15 cellular contexts compared by ENCODE assay signal in the genomic region with DNA sequence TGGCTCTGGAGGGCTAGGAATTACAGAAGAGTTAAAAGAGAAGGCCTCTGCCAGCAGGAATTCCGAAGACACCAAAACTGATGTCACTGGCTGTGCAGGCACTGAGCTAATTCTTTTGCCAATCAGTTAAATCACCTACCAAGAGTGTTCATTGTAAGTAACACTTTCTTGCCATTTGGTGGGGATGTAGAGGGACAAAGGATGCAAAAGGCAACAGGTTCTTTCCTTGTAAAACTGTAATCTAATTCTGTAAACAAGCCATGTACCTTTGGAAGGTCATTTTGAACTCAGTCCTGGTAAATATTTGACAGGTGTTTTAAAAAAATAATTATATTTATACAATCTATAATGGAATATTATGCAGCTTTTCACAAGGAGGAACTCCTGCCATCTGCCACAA.
DNase-seq lines count a peak whose midpoint lies in the region; ATAC-seq and TF ChIP-seq lines count a peak whose summit lies in the region.
"Had no signal": no experiment of that assay in that cellular context is flagged by ENCODE, and none has a peak within 500 bp of the region (broad histone marks: within the 10 kb centered on the region; RNA-seq: fewer than 3 reads in every experiment).

No MANE protein-coding gene starts in this region.

- H4K8ac ChIP-seq in H9 (replicated peaks; ENCODE audit: insufficient read length, low read depth, low read length) = no peak overlapping the region

- H3K27me3 ChIP-seq in Caco-2 (replicated peaks; ENCODE audit: control insufficient read depth, insufficient read depth, low read length) (no peaks in the 10 kb centered on the region), H9 (ENCODE audit: insufficient read depth, low read length) (no peaks in the 10 kb centered on the region), stomach (no peaks in the 10 kb centered on the region), testis (no peaks in the 10 kb centered on the region)
- H3K27me3 ChIP-seq: BE2C had no signal

- H4K91ac ChIP-seq in H9 (ENCODE audit: insufficient read length, low read depth, low read length) = no peak overlapping the region

- no peak for TF ChIP-seq POLR2A in stomach (IDR thresholded peaks at IDR 0.05)
- no peak for TF ChIP-seq POLR2A in testis (IDR thresholded peaks at IDR 0.05)

- no peak overlapping the region for H3K4ac ChIP-seq in H9 (ENCODE audit: low read depth, low read length)

- H3K36me3 ChIP-seq in Caco-2 (ENCODE audit: control insufficient read depth, insufficient read depth, low read length) (no peaks in the 10 kb centered on the region), OCI-LY7 (ENCODE audit: insufficient read depth, low read length) (no peaks in the 10 kb centered on the region; the same call in 1 of the 2 replicates), stomach (no peaks in the 10 kb centered on the region), testis (ENCODE audit: low read depth, missing control alignments) (no peaks in the 10 kb centered on the region)
- H3K36me3 ChIP-seq: BE2C had no signal

- H4K5ac ChIP-seq in H9 (ENCODE audit: insufficient read length, low read depth, low read length) = no peak overlapping the region

- H3K4me3 Mint-ChIP-seq in Caco-2 (ENCODE audit: unreplicated experiment) (no peak overlapping the region), H9 (no peak overlapping the region), osteocyte (ENCODE audit: unreplicated experiment) (peak overlapping the region; percentile 19)
- H3K4me3 Mint-ChIP-seq: CD4-positive, alpha-beta memory T cell had no signal

- H3K9me3 Mint-ChIP-seq in Caco-2 (ENCODE audit: unreplicated experiment) (no peaks in the 10 kb centered on the region), H9 (no peaks in the 10 kb centered on the region), osteocyte (ENCODE audit: unreplicated experiment) (peaks cover 9% of the 10 kb centered on the region)

- H2AFZ ChIP-seq in H9 (ENCODE audit: low read length) = no peak overlapping the region
- H2AFZ ChIP-seq in OCI-LY7 (ENCODE audit: low read length) = no peak overlapping the region

- CTCF ChIA-PET in Caco-2 (lab: Charles Lee) = no interaction called here
- CTCF ChIA-PET in OCI-LY7 (lab: Charles Lee; ENCODE audit: unreplicated experiment) = no interaction called here

- intact Hi-C loops in Caco-2 (cut with micrococcal nuclease; ENCODE audit: unreplicated experiment) (no loop called here), OCI-LY7 (cut with micrococcal nuclease; ENCODE audit: unreplicated experiment) (loop anchor here (5.0 to 10.0 kb wide), 2 partner anchors 209 to 342 kb away; no protein-coding TSS in a partner anchor), stomach (cut with DNase I; ENCODE audit: low total_unique reads) (no loop called here), testis (cut with DNase I; ENCODE audit: low total_unique reads) (no loop called here)

- H4K20me1 ChIP-seq in H9 (ENCODE audit: control insufficient read depth, insufficient read depth, insufficient read length) (no peaks in the 10 kb centered on the region), OCI-LY7 (ENCODE audit: insufficient read depth, low read length) (no peaks in the 10 kb centered on the region)

- DNase-seq in Caco-2 (no peak), H9 (no peak), OCI-LY7 (ENCODE audit: low spot score) (no peak), osteocyte (ENCODE audit: extremely low spot score, unreplicated experiment) (no peak), stomach (no peak), testis (no peak)
- DNase-seq: BE2C; CD4-positive, alpha-beta memory T cell; DMS53; GOT3; HCEC 1CT had no signal

- H2BK15ac ChIP-seq in H9 (ENCODE audit: low read depth, low read length) = no peak overlapping the region

- peak overlapping the region; percentile 13 for H3K27ac Mint-ChIP-seq in Caco-2 (ENCODE audit: unreplicated experiment)
- H3K27ac Mint-ChIP-seq in H9 = 0 out of 7 replicates have a peak overlapping the region, but pooled peaks of 1 of the 3 experiments have one; percentile 10
- peak overlapping the region; percentile 82 for H3K27ac Mint-ChIP-seq in osteocyte (ENCODE audit: unreplicated experiment)
- H3K27ac Mint-ChIP-seq: CD4-positive, alpha-beta memory T cell had no signal

- H2BK12ac ChIP-seq in H9 (ENCODE audit: insufficient read length, low read depth, low read length) = no peak overlapping the region

- H2BK20ac ChIP-seq in H9 (ENCODE audit: low read depth, low read length, poor library complexity, severe bottlenecking) = no peak overlapping the region

- TF ChIP-seq EP300 in stomach (IDR thresholded peaks at IDR 0.05) = no peak

- H3K4me1 Mint-ChIP-seq in Caco-2 (ENCODE audit: low read depth, unreplicated experiment) (no peaks in the 10 kb centered on the region), H9 (peaks cover 23 to 34% of the 10 kb centered on the region in 2 experiments), osteocyte (ENCODE audit: unreplicated experiment) (peaks cover 53% of the 10 kb centered on the region)
- H3K4me1 Mint-ChIP-seq: CD4-positive, alpha-beta memory T cell had no signal

- no peaks in the 10 kb centered on the region for H3K9me2 ChIP-seq in OCI-LY7 (ENCODE audit: insufficient read depth, low read length)

- ATAC-seq in GM21529 (IDR thresholded peaks at IDR 0.05; ENCODE audit: unreplicated experiment) = no peak
- ATAC-seq: K562 had no signal

- H3K23me2 ChIP-seq in H9 (ENCODE audit: insufficient read length, low read depth, low read length, poor library complexity, severe bottlenecking) = no peaks in the 10 kb centered on the region

- POLR2A ChIA-PET in Caco-2 (lab: Charles Lee) (no interaction called here), OCI-LY7 (lab: Charles Lee) (interaction anchor here (0.5 to 1.3 kb wide), 6 partner anchors 13 to 202 kb away, joined by 3 to 6 read pairs (median 4); no protein-coding TSS in a partner anchor)

- H3K4me1 ChIP-seq in Caco-2 (no peaks in the 10 kb centered on the region), H9 (ENCODE audit: insufficient read depth, low read length) (peaks cover 3% of the 10 kb centered on the region; the same call in 1 of the 2 replicates), OCI-LY7 (ENCODE audit: insufficient read depth, low read length, poor library complexity, severe bottlenecking) (peaks cover 19% of the 10 kb centered on the region), stomach (peaks cover 0 to 14% (median 0%) of the 10 kb centered on the region in 4 donors), testis (no peaks in the 10 kb centered on the region)

- no peak overlapping the region for H2BK120ac ChIP-seq in H9 (ENCODE audit: low read depth, low read length, poor library complexity, severe bottlenecking)

- no peak overlapping the region for H2AK5ac ChIP-seq in H9 (ENCODE audit: insufficient read length, low read length)

- no CpG with 5 or more reads among the region's 1 CpG for WGBS in H9 (ENCODE audit: extremely low coverage, insufficient read length, low lambda C conversion rate)
- 46 to 56% (median 49%) methylated on average over 1 of the region's 1 CpG for WGBS in stomach, 5 donors
- WGBS in testis, 2 donors = 32 to 55% methylated on average over 1 of the region's 1 CpG

- H3K36me3 Mint-ChIP-seq in Caco-2 (ENCODE audit: insufficient read depth, unreplicated experiment) (no peaks in the 10 kb centered on the region), H9 (ENCODE audit: insufficient read depth in 1 of 3, low read depth in 3 of 3) (no peaks in the 10 kb centered on the region), osteocyte (ENCODE audit: unreplicated experiment) (peaks cover 3% of the 10 kb centered on the region)
- H3K36me3 Mint-ChIP-seq: CD4-positive, alpha-beta memory T cell had no signal

- H3K9me3 ChIP-seq in Caco-2 (no peaks in the 10 kb centered on the region), H9 (ENCODE audit: control insufficient read depth, low read depth, low read length) (no peaks in the 10 kb centered on the region), OCI-LY7 (ENCODE audit: low read length) (peaks cover 13% of the 10 kb centered on the region; the same call in 1 of the 2 replicates), stomach (no peaks in the 10 kb centered on the region), testis (no peaks in the 10 kb centered on the region)
- H3K9me3 ChIP-seq: BE2C had no signal

- TF ChIP-seq CTCF in Caco-2 (IDR thresholded peaks at IDR 0.05; ENCODE audit: insufficient read depth in 1 of 2, low read depth in 1 of 2, low read length in 1 of 2, severe bottlenecking in 1 of 2, unreplicated experiment in 1 of 2) (no peak), H9 (conservative IDR thresholded peaks at IDR 0.05) (0 out of 3 replicates have a peak, but pooled peaks have one; percentile 13), OCI-LY7 (conservative IDR thresholded peaks at IDR 0.05; ENCODE audit: low read length) (0 out of 2 replicates have a peak, but pooled peaks have one; percentile 17), osteocyte (IDR thresholded peaks at IDR 0.05) (no peak), stomach (IDR thresholded peaks at IDR 0.05) (no peak), testis (IDR thresholded peaks at IDR 0.05) (no peak)

- no peaks in the 10 kb centered on the region for H3K79me1 ChIP-seq in H9 (ENCODE audit: insufficient read depth, low read depth, low read length, poor library complexity, severe bottlenecking)

- no peak overlapping the region for H2BK5ac ChIP-seq in H9 (ENCODE audit: insufficient read length, low read length)

- no peak overlapping the region for H3K23ac ChIP-seq in H9 (ENCODE audit: insufficient read length, low read depth, low read length)

- H3K4me3 ChIP-seq in Caco-2 (ENCODE audit: low read depth, low read length) (no peak overlapping the region), OCI-LY7 (ENCODE audit: low read depth, low read length, poor library complexity, severe bottlenecking) (no peak overlapping the region), stomach (no peak overlapping the region), testis (no peak overlapping the region)
- H3K4me3 ChIP-seq: K562 had no signal

- BruUV-seq in Caco-2 (replicated peaks; lab: Mats Ljungman, UMichigan) = no TSS peak
- no TSS peak for BruUV-seq in OCI-LY7 (replicated peaks; lab: Mats Ljungman, UMichigan)

- H3K79me2 ChIP-seq in H9 (ENCODE audit: insufficient read depth, low read length) (no peaks in the 10 kb centered on the region), OCI-LY7 (ENCODE audit: insufficient read depth, low read depth, low read length) (no peaks in the 10 kb centered on the region)

- no peak overlapping the region for H3T11ph ChIP-seq in H9 (ENCODE audit: low read length)

- H3K18ac ChIP-seq in H9 (ENCODE audit: insufficient read length, low read depth, low read length) = no peak overlapping the region

- H3K27me3 Mint-ChIP-seq in Caco-2 (ENCODE audit: insufficient read depth, unreplicated experiment) (peaks cover 7% of the 10 kb centered on the region), H9 (ENCODE audit: low read depth) (no peaks in the 10 kb centered on the region), osteocyte (ENCODE audit: unreplicated experiment) (no peaks in the 10 kb centered on the region)
- H3K27me3 Mint-ChIP-seq: CD4-positive, alpha-beta memory T cell had no signal

- H3K9ac ChIP-seq in H9 (ENCODE audit: extremely low read depth, insufficient read length, low read length) = no peak overlapping the region

- H3K4me2 ChIP-seq in H9 (ENCODE audit: insufficient read depth, insufficient read length, low read length) (no peak overlapping the region), OCI-LY7 (ENCODE audit: low read length) (no peak overlapping the region)

- no peak overlapping the region for H3K56ac ChIP-seq in H9 (ENCODE audit: insufficient read length, low read depth, low read length)

- no peak overlapping the region for H3K14ac ChIP-seq in H9 (ENCODE audit: insufficient read depth, low read length)

- no peak overlapping the region for H3K27ac ChIP-seq in H9 (ENCODE audit: insufficient read length, low read depth, low read length)
- no peak overlapping the region for H3K27ac ChIP-seq in OCI-LY7 (ENCODE audit: low read depth, low read length, poor library complexity, severe bottlenecking)
- H3K27ac ChIP-seq in stomach = no peak overlapping the region
- H3K27ac ChIP-seq in testis = no peak overlapping the region
- H3K27ac ChIP-seq: C4-2B, HL-60 had no signal

Comparison
In these comparisons a context has a peak if more than half of its experiments do, and no peak if none do; other contexts are left out.
1. CTCF ChIP-seq: peak in H9 (single experiment) and OCI-LY7 (single experiment); none in Caco-2 (0 of 2), osteocyte (single experiment), stomach (0 of 7) and testis (0 of 3).